In the genomic region with DNA sequence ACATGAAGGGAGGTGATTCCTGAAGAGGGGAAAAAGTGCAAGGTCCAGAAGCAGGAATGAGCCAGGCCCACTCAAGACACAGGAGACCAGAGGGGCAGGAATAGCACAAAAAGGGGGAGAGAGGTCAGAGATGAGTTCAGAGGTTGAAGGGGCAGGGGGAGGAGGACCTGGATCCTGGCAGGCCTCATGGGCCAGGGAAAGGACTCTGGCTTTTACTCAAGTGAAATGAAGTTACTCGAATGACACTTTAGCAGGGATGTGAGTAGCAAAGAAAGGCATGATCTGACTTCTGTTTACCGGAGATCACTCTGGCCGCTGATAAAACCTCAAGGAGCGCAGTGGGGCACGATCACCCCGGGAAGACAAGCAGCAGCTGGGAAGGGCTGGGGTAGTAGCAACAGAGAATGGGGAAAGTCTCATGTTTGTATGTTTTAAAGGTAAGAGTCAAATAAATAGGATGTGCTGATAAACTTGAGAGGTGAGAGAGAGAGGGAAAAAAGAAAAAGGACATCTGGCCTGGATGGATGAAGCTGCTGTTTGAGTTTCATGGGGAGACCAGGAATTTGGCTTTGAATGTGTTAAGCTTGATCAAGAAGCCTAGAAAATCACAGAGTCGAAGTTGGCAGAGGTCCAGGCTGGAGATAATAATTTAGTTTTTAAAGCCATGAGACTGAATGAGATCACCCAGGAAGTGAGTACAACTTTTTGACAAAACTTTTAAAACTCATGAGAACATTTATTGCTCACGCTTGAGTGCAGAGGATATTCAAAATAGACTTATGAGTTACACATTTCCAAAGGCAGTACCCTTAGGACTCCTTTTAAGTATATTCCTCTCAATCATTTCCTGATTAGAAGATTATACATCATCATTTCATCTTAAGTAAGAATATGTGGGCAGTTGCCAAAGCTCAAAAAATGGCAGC, we compare ENCODE assay signal across 9 cellular contexts.
DNase-seq lines count a peak whose midpoint lies in the region; ATAC-seq and TF ChIP-seq lines count a peak whose summit lies in the region.
"Had no signal": no experiment of that assay in that cellular context is flagged by ENCODE, and none has a peak within 500 bp of the region (broad histone marks: within the 10 kb centered on the region; RNA-seq: fewer than 3 reads in every experiment).

No MANE protein-coding gene starts in this region.

- peaks cover 4% of the 10 kb centered on the region for H3K4me1 Mint-ChIP-seq in activated CD4-positive, alpha-beta T cell treated with anti-CD3 and anti-CD28 coated beads for 36 hours
- peaks cover 3% of the 10 kb centered on the region for H3K4me1 Mint-ChIP-seq in activated CD4-positive, alpha-beta memory T cell treated with anti-CD3 and anti-CD28 coated beads for 36 hours (ENCODE audit: low read depth)
- H3K4me1 Mint-ChIP-seq in stimulated activated effector memory CD8-positive, alpha-beta T cell treated with anti-CD3 and anti-CD28 coated beads, Interleukin-12 subunit alpha, Interleukin-12 subunit beta, amount 100 ng/mL, for 72 hours: peaks cover 7% of the 10 kb centered on the region
- no peaks in the 10 kb centered on the region for H3K4me1 Mint-ChIP-seq in nephron progenitor cell

- CTCF ChIA-PET in activated CD4-positive, alpha-beta T cell treated with anti-CD3 and anti-CD28 coated beads for 36 hours (lab: Charles Lee): interaction anchor here (0.5 to 1.8 kb wide), 10 partner anchors 12 to 207 kb away, joined by 3 to 14 read pairs (median 4); no protein-coding TSS in a partner anchor
- CTCF ChIA-PET in activated CD4-positive, alpha-beta memory T cell treated with anti-CD3 and anti-CD28 coated beads for 36 hours (lab: Charles Lee): interaction anchor here (0.9 to 3.4 kb wide), 7 partner anchors 10 to 100 kb away, joined by 3 to 12 read pairs (median 4); no protein-coding TSS in a partner anchor

- peak; percentile 82 for ATAC-seq in activated CD4-positive, alpha-beta T cell treated with anti-CD3 and anti-CD28 coated beads for 36 hours
- ATAC-seq in stimulated activated effector memory CD8-positive, alpha-beta T cell treated with anti-CD3 and anti-CD28 coated beads, Interleukin-12 subunit alpha, Interleukin-12 subunit beta, amount 100 ng/mL, for 72 hours: peak; percentile 91
- ATAC-seq: CD8-positive, alpha-beta T cell had no signal

- peak; percentile 68 for DNase-seq in activated CD4-positive, alpha-beta T cell treated with anti-CD3 and anti-CD28 coated beads for 36 hours
- no peak for DNase-seq in activated CD4-positive, alpha-beta T cell treated with anti-CD3 and anti-CD28 coated beads for 1 hour
- peak; percentile 53 for DNase-seq in activated CD4-positive, alpha-beta memory T cell treated with anti-CD3 and anti-CD28 coated beads for 36 hours
- DNase-seq in iPS-NIHi7 (ENCODE audit: extremely low spot score) (peak; percentile 21), hepatic stellate cell (ENCODE audit: low spot score) (no peak), SHP77 (lab: John Stamatoyannopoulos, UW) (no peak), nephron progenitor cell (no peak)
- DNase-seq in stimulated activated effector memory CD8-positive, alpha-beta T cell treated with anti-CD3 and anti-CD28 coated beads, Interleukin-12 subunit alpha, Interleukin-12 subunit beta, amount 100 ng/mL, for 72 hours (ENCODE audit: low spot score in 2 of 2): no peak

- H3K36me3 Mint-ChIP-seq in activated CD4-positive, alpha-beta T cell treated with anti-CD3 and anti-CD28 coated beads for 36 hours (ENCODE audit: low read depth): no peaks in the 10 kb centered on the region
- no peaks in the 10 kb centered on the region for H3K36me3 Mint-ChIP-seq in activated CD4-positive, alpha-beta memory T cell treated with anti-CD3 and anti-CD28 coated beads for 36 hours
- no peaks in the 10 kb centered on the region for H3K36me3 Mint-ChIP-seq in stimulated activated effector memory CD8-positive, alpha-beta T cell treated with anti-CD3 and anti-CD28 coated beads, Interleukin-12 subunit alpha, Interleukin-12 subunit beta, amount 100 ng/mL, for 72 hours
- H3K36me3 Mint-ChIP-seq in nephron progenitor cell (ENCODE audit: low read depth): peaks cover 26% of the 10 kb centered on the region
- H3K36me3 Mint-ChIP-seq: CD8-positive, alpha-beta T cell had no signal

- H3K4me3 Mint-ChIP-seq in activated CD4-positive, alpha-beta T cell treated with anti-CD3 and anti-CD28 coated beads for 36 hours: no peak overlapping the region
- H3K4me3 Mint-ChIP-seq in activated CD4-positive, alpha-beta memory T cell treated with anti-CD3 and anti-CD28 coated beads for 36 hours: no peak overlapping the region
- no peak overlapping the region for H3K4me3 Mint-ChIP-seq in stimulated activated effector memory CD8-positive, alpha-beta T cell treated with anti-CD3 and anti-CD28 coated beads, Interleukin-12 subunit alpha, Interleukin-12 subunit beta, amount 100 ng/mL, for 72 hours
- no peak overlapping the region for H3K4me3 Mint-ChIP-seq in nephron progenitor cell
- H3K4me3 Mint-ChIP-seq: CD8-positive, alpha-beta T cell had no signal

- no peak for TF ChIP-seq CTCF in nephron progenitor cell (IDR thresholded peaks at IDR 0.05)

- POLR2A ChIA-PET in activated CD4-positive, alpha-beta T cell treated with anti-CD3 and anti-CD28 coated beads for 36 hours (lab: Charles Lee): interaction anchor here (0.6 to 1.5 kb wide), 5 partner anchors 8 to 242 kb away, joined by 3 to 7 read pairs (median 3); no protein-coding TSS in a partner anchor
- POLR2A ChIA-PET in activated CD4-positive, alpha-beta memory T cell treated with anti-CD3 and anti-CD28 coated beads for 36 hours (lab: Charles Lee): interaction anchor here (0.6 to 1.1 kb wide), 2 partner anchors 10 to 36 kb away, joined by 4 read pairs; no protein-coding TSS in a partner anchor

- intact Hi-C loops in activated CD4-positive, alpha-beta T cell treated with anti-CD3 and anti-CD28 coated beads for 36 hours (cut with DNase I, micrococcal nuclease): loop anchor here (1.0 to 5.0 kb wide), 4 partner anchors 12 to 564 kb away; no protein-coding TSS in a partner anchor
- intact Hi-C loops in activated CD4-positive, alpha-beta memory T cell treated with anti-CD3 and anti-CD28 coated beads for 36 hours (cut with micrococcal nuclease): loop anchor here (1.0 to 5.0 kb wide), 6 partner anchors 9 to 264 kb away; a partner anchor contains a TSS

- H3K27me3 Mint-ChIP-seq in activated CD4-positive, alpha-beta T cell treated with anti-CD3 and anti-CD28 coated beads for 36 hours: no peaks in the 10 kb centered on the region
- H3K27me3 Mint-ChIP-seq in activated CD4-positive, alpha-beta memory T cell treated with anti-CD3 and anti-CD28 coated beads for 36 hours: no peaks in the 10 kb centered on the region
- H3K27me3 Mint-ChIP-seq in nephron progenitor cell (ENCODE audit: low read depth, poor library complexity): no peaks in the 10 kb centered on the region

- peaks cover 3% of the 10 kb centered on the region for H3K9me3 Mint-ChIP-seq in activated CD4-positive, alpha-beta T cell treated with anti-CD3 and anti-CD28 coated beads for 36 hours (ENCODE audit: low read depth)
- no peaks in the 10 kb centered on the region for H3K9me3 Mint-ChIP-seq in activated CD4-positive, alpha-beta memory T cell treated with anti-CD3 and anti-CD28 coated beads for 36 hours
- no peaks in the 10 kb centered on the region for H3K9me3 Mint-ChIP-seq in stimulated activated effector memory CD8-positive, alpha-beta T cell treated with anti-CD3 and anti-CD28 coated beads, Interleukin-12 subunit alpha, Interleukin-12 subunit beta, amount 100 ng/mL, for 72 hours
- peaks cover 9% of the 10 kb centered on the region for H3K9me3 Mint-ChIP-seq in nephron progenitor cell
- H3K9me3 Mint-ChIP-seq: CD8-positive, alpha-beta T cell had no signal

- no peak overlapping the region for H3K27ac Mint-ChIP-seq in activated CD4-positive, alpha-beta T cell treated with anti-CD3 and anti-CD28 coated beads for 36 hours
- H3K27ac Mint-ChIP-seq in activated CD4-positive, alpha-beta memory T cell treated with anti-CD3 and anti-CD28 coated beads for 36 hours: peak overlapping the region; percentile 80
- H3K27ac Mint-ChIP-seq in stimulated activated effector memory CD8-positive, alpha-beta T cell treated with anti-CD3 and anti-CD28 coated beads, Interleukin-12 subunit alpha, Interleukin-12 subunit beta, amount 100 ng/mL, for 72 hours: peak overlapping the region; percentile 1
- no peak overlapping the region for H3K27ac Mint-ChIP-seq in nephron progenitor cell
- H3K27ac Mint-ChIP-seq: CD8-positive, alpha-beta T cell had no signal

Comparison
In these comparisons a context has a peak if more than half of its experiments do, and no peak if none do; other contexts are left out.
1. DNase-seq: peak in activated CD4-positive, alpha-beta T cell treated with anti-CD3 and anti-CD28 coated beads for 36 hours (single experiment), activated CD4-positive, alpha-beta memory T cell treated with anti-CD3 and anti-CD28 coated beads for 36 hours (single experiment) and iPS-NIHi7 (single experiment); none in activated CD4-positive, alpha-beta T cell treated with anti-CD3 and anti-CD28 coated beads for 1 hour (single experiment), stimulated activated effector memory CD8-positive, alpha-beta T cell treated with anti-CD3 and anti-CD28 coated beads, Interleukin-12 subunit alpha, Interleukin-12 subunit beta, amount 100 ng/mL, for 72 hours (0 of 2), hepatic stellate cell (single experiment), SHP77 (0 of 2) and nephron progenitor cell (single experiment).
2. H3K27ac Mint-ChIP-seq: peak in activated CD4-positive, alpha-beta memory T cell treated with anti-CD3 and anti-CD28 coated beads for 36 hours (single experiment) and stimulated activated effector memory CD8-positive, alpha-beta T cell treated with anti-CD3 and anti-CD28 coated beads, Interleukin-12 subunit alpha, Interleukin-12 subunit beta, amount 100 ng/mL, for 72 hours (single experiment); none in activated CD4-positive, alpha-beta T cell treated with anti-CD3 and anti-CD28 coated beads for 36 hours (single experiment) and nephron progenitor cell (single experiment).